34 cellular contexts compared by ENCODE assay signal in genomic region chr11:69170704-69171103, GRCh38. TPM values are rescaled to one million over a fixed set of nuclear protein-coding genes. Genes with fewer than 3 reads are reported as not detected.
DNase-seq lines count a peak whose midpoint lies in the region; ATAC-seq, FAIRE-seq and TF ChIP-seq lines count a peak whose summit lies in the region.
"Had no signal": no experiment of that assay in that cellular context is flagged by ENCODE, and none has a peak within 500 bp of the region (broad histone marks: within the 10 kb centered on the region; RNA-seq: fewer than 3 reads in every experiment).

No MANE protein-coding gene starts in this region.

- CTCF ChIA-PET in RWPE1 (lab: Yijun Ruan, JAX), result interaction anchor here (0.6 kb wide), 1 partner anchor 125 kb away, joined by 3 read pairs; no protein-coding TSS in a partner anchor

- no peak for TF ChIP-seq POLR2A in GM12891 (IDR thresholded peaks at IDR 0.05; ENCODE audit: low read depth, low read length)

- POLR2A ChIA-PET in RWPE1 (lab: Yijun Ruan, JAX; ENCODE audit: low non-redundant PET), result no interaction called here

- no peaks in the 10 kb centered on the region for H3K9me3 ChIP-seq in psoas muscle
- H3K9me3 ChIP-seq: adrenal gland, body of pancreas, MG63 had no signal

- WGBS in psoas muscle, 3 donors, result 27 to 37% (median 35%) methylated on average over 6 of the region's 6 CpGs

- peak; percentile 9 for DNase-seq in NCI-H1092 treated with DMSO at 0.1 percent for 48 hours (lab: John Stamatoyannopoulos, UW)
- no peak for DNase-seq in NCI-H1092 (lab: John Stamatoyannopoulos, UW)
- DNase-seq in NCI-H69 (lab: John Stamatoyannopoulos, UW), result peak; percentile 19
- DNase-seq in epithelial cell of esophagus (ENCODE audit: low read depth), result peak; percentile 13
- no peak for DNase-seq in psoas muscle
- no peak for DNase-seq in GM12891 (ENCODE audit: insufficient read length, low spot score)
- DNase-seq in RWPE1 (ENCODE audit: low spot score), result no peak
- DNase-seq: activated CD4-positive, alpha-beta memory T cell treated with anti-CD3 and anti-CD28 coated beads for 36 hours; activated CD4-positive, CD25-positive, alpha-beta regulatory T cell treated with anti-CD3 and anti-CD28 coated beads, Interleukin-2, amount 50 U/mL, for 72 hours; activated CD8-positive, alpha-beta memory T cell treated with anti-CD3 and anti-CD28 coated beads, Interleukin-2, amount 50 U/mL, for 4 hours; activated naive CD4-positive, alpha-beta T cell treated with anti-CD3 and anti-CD28 coated beads, Interleukin-2, amount 10 ng/mL, durations not matched to agents 7 days and 5 days; adrenal gland; body of pancreas; cerebellar nuclear complex; DMS79; esophagus squamous epithelium; GDM1; MG63; NCI-H345; NCI-H774; RPMI8226; stimulated activated CD4-positive, alpha-beta T cell treated with anti-CD3 and anti-CD28 coated beads, Interleukin-15, amount 100 ng/mL, for 24 hours; stimulated activated CD4-positive, alpha-beta T cell treated with anti-CD3 and anti-CD28 coated beads, Interleukin-4, amount 100 ng/mL, for 4 hours; T-helper 17 cell had no signal

- intact Hi-C loops in psoas muscle (cut with DNase I), result no loop called here

- H3K27ac ChIP-seq in psoas muscle (no peak overlapping the region), RWPE1 (no peak overlapping the region)
- H3K27ac ChIP-seq: 22Rv1, adrenal gland, body of pancreas, C4-2B, dorsolateral prefrontal cortex, esophagus squamous epithelium, foreskin keratinocyte, tibial nerve had no signal

- H3K4me1 ChIP-seq in psoas muscle, result peaks cover 4% of the 10 kb centered on the region

- TF ChIP-seq CTCF in epithelial cell of esophagus (IDR thresholded peaks at IDR 0.05; ENCODE audit: insufficient read depth, low read depth, low read length, missing control alignments) (no peak), psoas muscle (IDR thresholded peaks at IDR 0.05) (no peak), RWPE1 (conservative IDR thresholded peaks at IDR 0.05; ENCODE audit: low read depth) (no peak)

- H3K27me3 ChIP-seq in psoas muscle (ENCODE audit: insufficient read depth in 3 of 3, low read length in 2 of 3), result peaks cover 0 to 8% (median 2%) of the 10 kb centered on the region in 3 donors
- H3K27me3 ChIP-seq: adrenal gland, body of pancreas, dorsolateral prefrontal cortex, MG63, tibial nerve had no signal

- H3K4me3 ChIP-seq in epithelial cell of esophagus (ENCODE audit: low read length) (no peak overlapping the region), psoas muscle (no peak overlapping the region)
- H3K4me3 ChIP-seq: adrenal gland, body of pancreas, dorsolateral prefrontal cortex, esophagus squamous epithelium, K562, MG63, tibial nerve had no signal

- no peak for FAIRE-seq in GM12891 (lab: Jason Lieb, UNC)
- FAIRE-seq: endometrium, K562, keratinocyte had no signal

- no peaks in the 10 kb centered on the region for H3K36me3 ChIP-seq in psoas muscle (ENCODE audit: insufficient read depth in 1 of 2, low read depth in 1 of 2)
- H3K36me3 ChIP-seq: adrenal gland, esophagus squamous epithelium, MG63, tibial nerve had no signal

- ATAC-seq in psoas muscle (peak in 3 of 4 donors; percentile 63 to 79 (median 79)), GM21737 (IDR thresholded peaks at IDR 0.05; ENCODE audit: unreplicated experiment) (no peak)
- ATAC-seq: body of pancreas, foreskin keratinocyte, K562, SK-N-SH treated with all-trans-retinoic acid at 6 μM for 48 hours, T-helper 17 cell had no signal

TF ChIP-seq in GM12891, 5 proteins besides CTCF, POLR2A, EP300 and RAD21:
- TF ChIP-seq POU2F2 (IDR thresholded peaks at IDR 0.05; ENCODE audit: low read depth, low read length), result no peak
- no peak for TF ChIP-seq PAX5 (IDR thresholded peaks at IDR 0.05; ENCODE audit: insufficient read depth, low read length, severe bottlenecking)
- no peak for TF ChIP-seq TAF1 (IDR thresholded peaks at IDR 0.05; ENCODE audit: low read depth, low read length)
- no peak for TF ChIP-seq SPI1 (IDR thresholded peaks at IDR 0.05; ENCODE audit: low read depth, low read length)
- no peak for TF ChIP-seq POLR2AphosphoS5 (IDR thresholded peaks at IDR 0.05; ENCODE audit: low read depth, low read length)

RNA-seq across cellular contexts. Expression of gene SMIM38, which starts 15.0 kb away (rescaled TPM):
- under 1 TPM in 3 of 4 donors, not detected in 1; 0.08 to 0.54 (median 0.34) TPM for total RNA-seq in psoas muscle
- under 1 TPM; 0.03 to 0.12 (median 0.05) TPM for polyA plus RNA-seq in psoas muscle
- polyA plus RNA-seq in GM12891 (2012; ENCODE audit: low read depth, missing spikeins), result 2.6 TPM
- total RNA-seq: foreskin keratinocyte had no signal
- polyA plus RNA-seq: foreskin keratinocyte, keratinocyte had no signal

Comparison
In these comparisons a context has a peak if more than half of its experiments do, and no peak if none do; other contexts are left out.
1. DNase-seq: peak in NCI-H1092 treated with DMSO at 0.1 percent for 48 hours (single experiment), NCI-H69 (single experiment) and epithelial cell of esophagus (single experiment); none in NCI-H1092 (single experiment), psoas muscle (0 of 2), GM12891 (single experiment) and RWPE1 (single experiment).